Comparison of ENCODE assay signal across 29 cellular contexts in the genomic region with DNA sequence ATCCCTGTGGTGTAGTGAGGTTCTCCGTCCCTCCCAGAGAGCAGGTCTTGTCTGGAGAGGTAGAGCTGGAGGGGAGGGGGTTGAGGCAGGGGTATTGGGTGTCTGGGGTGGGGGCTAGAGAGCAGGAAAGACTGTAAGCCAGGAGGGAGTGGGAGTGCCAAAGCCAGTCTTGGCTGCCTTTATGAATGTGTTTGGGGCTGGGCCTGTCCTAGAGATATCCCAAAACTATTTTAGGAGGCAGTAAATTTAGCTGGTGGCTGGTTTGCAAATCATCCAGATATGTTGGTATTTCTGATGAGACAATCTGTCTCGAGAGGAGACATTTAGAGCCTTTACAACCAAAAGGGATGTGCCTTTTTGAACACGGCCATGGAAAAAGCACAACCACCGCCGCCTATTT.
"Had no signal": no experiment of that assay in that cellular context is flagged by ENCODE, and none has a peak within 500 bp of the region (broad histone marks: within the 10 kb centered on the region; RNA-seq: fewer than 3 reads in every experiment).

No MANE protein-coding gene starts in this region.

- H3K4me3 ChIP-seq: ascending aorta, cardiac muscle cell, coronary artery, dorsolateral prefrontal cortex, gastroesophageal sphincter, lung, pancreas, prostate gland, uterus had no signal

- DNase-seq: activated CD4-positive, alpha-beta T cell treated with anti-CD3 and anti-CD28 coated beads for 4 hours; activated CD4-positive, alpha-beta T cell treated with anti-CD3 and anti-CD28 coated beads, Interleukin-2, amount 50 U/mL, for 4 hours; activated CD8-positive, alpha-beta memory T cell treated with anti-CD3 and anti-CD28 coated beads, Interleukin-2, amount 50 U/mL, for 4 hours; activated gamma-delta T cell; activated naive CD4-positive, alpha-beta T cell treated with anti-CD3 and anti-CD28 coated beads, Interleukin-2, amount 10 ng/mL, durations not matched to agents 7 days and 5 days; activated naive CD8-positive, alpha-beta T cell treated with anti-CD3 and anti-CD28 coated beads, Interleukin-2, amount 10 ng/mL, durations not matched to agents 7 days and 5 days; activated T-cell treated with anti-CD3 and anti-CD28 coated beads, Interleukin-2, amount 50 U/mL, for 1 hour; dorsolateral prefrontal cortex; effector memory CD4-positive, alpha-beta T cell; hypothalamus; mesendoderm; naive B cell; nephron progenitor cell; pancreas; stimulated activated CD4-positive, alpha-beta T cell treated with anti-CD3 and anti-CD28 coated beads, Interleukin-4, amount 100 ng/mL, for 1 hour; T-helper 1 cell; uterus had no signal

- H3K4me3 Mint-ChIP-seq: activated naive CD4-positive, alpha-beta T cell treated with anti-CD3 and anti-CD28 coated beads, Interleukin-2, amount 10 ng/mL, durations not matched to agents 7 days and 5 days; activated naive CD8-positive, alpha-beta T cell treated with anti-CD3 and anti-CD28 coated beads, Interleukin-2, amount 10 ng/mL, durations not matched to agents 7 days and 5 days; brain; nephron progenitor cell; stimulated activated naive CD8-positive, alpha-beta T cell treated with anti-CD3 and anti-CD28 coated beads, Interleukin-15, Interleukin-2, amounts not matched to agents 100 ng/mL and 50 ng/mL, for 24 hours; T-helper 2 cell treated with Interferon-gamma antibody and Interleukin-4, amounts not matched to agents 5 μg/mL and 100 μg/mL, for 36 hours; type B pancreatic cell had no signal

- H3K36me3 ChIP-seq: ascending aorta, cardiac muscle cell, gastroesophageal sphincter, neutrophil, pancreas, prostate gland, uterus had no signal

- H3K27ac Mint-ChIP-seq: activated naive CD4-positive, alpha-beta T cell treated with anti-CD3 and anti-CD28 coated beads, Interleukin-2, amount 10 ng/mL, durations not matched to agents 7 days and 5 days; activated naive CD8-positive, alpha-beta T cell treated with anti-CD3 and anti-CD28 coated beads, Interleukin-2, amount 10 ng/mL, durations not matched to agents 7 days and 5 days; naive B cell; nephron progenitor cell; stimulated activated naive CD8-positive, alpha-beta T cell treated with anti-CD3 and anti-CD28 coated beads, Interleukin-15, Interleukin-2, amounts not matched to agents 100 ng/mL and 50 ng/mL, for 24 hours; T-helper 2 cell treated with Interferon-gamma antibody and Interleukin-4, amounts not matched to agents 5 μg/mL and 100 μg/mL, for 36 hours; type B pancreatic cell had no signal

- H3K27me3 ChIP-seq: ascending aorta, cardiac muscle cell, neutrophil, pancreas, uterus had no signal

- H3K36me3 Mint-ChIP-seq: activated naive CD4-positive, alpha-beta T cell treated with anti-CD3 and anti-CD28 coated beads, Interleukin-2, amount 10 ng/mL, durations not matched to agents 7 days and 5 days; activated naive CD8-positive, alpha-beta T cell treated with anti-CD3 and anti-CD28 coated beads, Interleukin-2, amount 10 ng/mL, durations not matched to agents 7 days and 5 days; type B pancreatic cell had no signal

- H3K4me1 Mint-ChIP-seq: activated naive CD4-positive, alpha-beta T cell treated with anti-CD3 and anti-CD28 coated beads, Interleukin-2, amount 10 ng/mL, durations not matched to agents 7 days and 5 days; activated naive CD8-positive, alpha-beta T cell treated with anti-CD3 and anti-CD28 coated beads, Interleukin-2, amount 10 ng/mL, durations not matched to agents 7 days and 5 days; brain; naive B cell; nephron progenitor cell had no signal

- H3K4me1 ChIP-seq: ascending aorta, gastroesophageal sphincter, pancreas, prostate gland, uterus had no signal

- H3K9me3 ChIP-seq: neutrophil, prostate gland, uterus had no signal

- H3K27ac ChIP-seq: ascending aorta, cardiac muscle cell, dorsolateral prefrontal cortex, gastroesophageal sphincter, neutrophil, pancreas, prostate gland, uterus had no signal

- ATAC-seq: gastroesophageal sphincter, left lobe of liver, pancreas had no signal
